Comparison of ENCODE assay signal across 8 cellular contexts in the genomic region with DNA sequence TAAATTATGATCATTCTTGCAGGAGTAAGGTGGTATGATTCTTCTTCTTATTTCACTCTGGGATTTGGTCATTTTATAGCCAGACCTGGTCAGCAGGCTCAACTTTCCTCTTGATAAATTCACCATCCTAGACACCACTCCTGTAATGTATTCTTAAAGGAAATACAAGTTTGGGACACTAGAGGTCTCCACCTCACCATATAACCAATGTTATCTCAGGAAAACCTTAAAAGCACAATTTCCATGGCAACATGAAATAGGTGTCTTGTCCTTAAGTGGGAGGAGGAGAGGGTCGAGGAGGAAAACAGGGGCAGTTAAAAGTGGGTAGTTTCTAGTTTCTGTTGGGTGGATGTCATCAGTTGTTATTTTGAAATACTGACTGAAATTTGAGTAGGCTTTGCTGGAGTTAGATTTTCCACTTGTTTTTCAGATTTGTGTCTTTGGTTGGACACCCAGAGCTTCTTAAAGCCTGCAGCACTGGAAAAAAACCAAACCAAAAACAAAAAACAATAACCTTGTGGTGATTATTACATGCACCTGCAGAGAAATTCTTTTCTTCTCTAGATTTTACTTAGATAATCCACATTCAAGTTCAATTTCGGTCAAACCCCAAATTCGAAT.
DNase-seq lines count a peak whose midpoint lies in the region; ATAC-seq and TF ChIP-seq lines count a peak whose summit lies in the region.

No MANE protein-coding gene starts in this region.

- no peak overlapping the region for H3K4me3 Mint-ChIP-seq in activated CD4-positive, alpha-beta T cell treated with anti-CD3 and anti-CD28 coated beads, Interleukin-2, amount 10 ng/mL, durations not matched to agents 24 days and 14 days
- no peak overlapping the region for H3K4me3 Mint-ChIP-seq in activated naive CD8-positive, alpha-beta T cell treated with anti-CD3 and anti-CD28 coated beads, Interleukin-2, amount 50 U/mL, for 24 hours

- H3K36me3 Mint-ChIP-seq in activated CD4-positive, alpha-beta T cell treated with anti-CD3 and anti-CD28 coated beads, Interleukin-2, amount 10 ng/mL, durations not matched to agents 24 days and 14 days (ENCODE audit: low read depth) = peaks cover 7% of the 10 kb centered on the region
- no peaks in the 10 kb centered on the region for H3K36me3 Mint-ChIP-seq in activated naive CD8-positive, alpha-beta T cell treated with anti-CD3 and anti-CD28 coated beads, Interleukin-2, amount 50 U/mL, for 24 hours (ENCODE audit: low read depth)

- peak; percentile 79 for DNase-seq in activated CD4-positive, alpha-beta T cell treated with anti-CD3 and anti-CD28 coated beads, Interleukin-2, amount 10 ng/mL, durations not matched to agents 24 days and 14 days
- no peak for DNase-seq in activated CD4-positive, alpha-beta T cell treated with anti-CD3 and anti-CD28 coated beads for 48 hours
- peak; percentile 38 for DNase-seq in LoVo (ENCODE audit: low spot score)
- DNase-seq in activated naive CD8-positive, alpha-beta T cell treated with anti-CD3 and anti-CD28 coated beads, Interleukin-2, amount 50 U/mL, for 24 hours = no peak
- no peak for DNase-seq in left cardiac atrium
- no peak for DNase-seq in retinal pigment epithelial cell (ENCODE audit: low read depth)
- no peak for DNase-seq in NK-92 treated with Interleukin-12 subunit alpha and Interleukin-12 subunit beta, amount 100 ng/mL, for 24 hours (lab: John Stamatoyannopoulos, UW)

- no peak overlapping the region for H3K27ac Mint-ChIP-seq in activated CD4-positive, alpha-beta T cell treated with anti-CD3 and anti-CD28 coated beads, Interleukin-2, amount 10 ng/mL, durations not matched to agents 24 days and 14 days
- no peak overlapping the region for H3K27ac Mint-ChIP-seq in activated naive CD8-positive, alpha-beta T cell treated with anti-CD3 and anti-CD28 coated beads, Interleukin-2, amount 50 U/mL, for 24 hours

- no peak overlapping the region for H3K4me3 ChIP-seq in retinal pigment epithelial cell (ENCODE audit: low read length)

- peaks cover 7% of the 10 kb centered on the region for H3K4me1 Mint-ChIP-seq in activated CD4-positive, alpha-beta T cell treated with anti-CD3 and anti-CD28 coated beads, Interleukin-2, amount 10 ng/mL, durations not matched to agents 24 days and 14 days
- peaks cover 5% of the 10 kb centered on the region for H3K4me1 Mint-ChIP-seq in activated naive CD8-positive, alpha-beta T cell treated with anti-CD3 and anti-CD28 coated beads, Interleukin-2, amount 50 U/mL, for 24 hours

- H3K27me3 Mint-ChIP-seq in activated CD4-positive, alpha-beta T cell treated with anti-CD3 and anti-CD28 coated beads, Interleukin-2, amount 10 ng/mL, durations not matched to agents 24 days and 14 days = no peaks in the 10 kb centered on the region
- H3K27me3 Mint-ChIP-seq in activated naive CD8-positive, alpha-beta T cell treated with anti-CD3 and anti-CD28 coated beads, Interleukin-2, amount 50 U/mL, for 24 hours = no peaks in the 10 kb centered on the region

- intact Hi-C loops in activated CD4-positive, alpha-beta T cell treated with anti-CD3 and anti-CD28 coated beads, Interleukin-2, amount 10 ng/mL, durations not matched to agents 24 days and 14 days (cut with micrococcal nuclease) = loop anchor here (1.0 kb wide), 4 partner anchors 126 to 261 kb away; partner anchors contain the start of gene PRKCQ
- intact Hi-C loops in left cardiac atrium (cut with DNase I) = loop anchor here in 1 of 2 donors (10.0 kb wide), 1 partner anchor 248 kb away; no protein-coding TSS in a partner anchor

- TF ChIP-seq CTCF in retinal pigment epithelial cell (conservative IDR thresholded peaks at IDR 0.05; ENCODE audit: low read depth, low read length) = peak; percentile 63

- peak; percentile 79 for ATAC-seq in activated naive CD8-positive, alpha-beta T cell treated with anti-CD3 and anti-CD28 coated beads, Interleukin-2, amount 50 U/mL, for 24 hours
- peak; percentile 63 to 73 for ATAC-seq in left cardiac atrium
- ATAC-seq in GM21825 (IDR thresholded peaks at IDR 0.05; ENCODE audit: unreplicated experiment) = no peak

- H3K9me3 Mint-ChIP-seq in activated CD4-positive, alpha-beta T cell treated with anti-CD3 and anti-CD28 coated beads, Interleukin-2, amount 10 ng/mL, durations not matched to agents 24 days and 14 days = no peaks in the 10 kb centered on the region
- H3K9me3 Mint-ChIP-seq in activated naive CD8-positive, alpha-beta T cell treated with anti-CD3 and anti-CD28 coated beads, Interleukin-2, amount 50 U/mL, for 24 hours = peaks cover 7% of the 10 kb centered on the region

Comparison
In these comparisons a context has a peak if more than half of its experiments do, and no peak if none do; other contexts are left out.
1. DNase-seq: peak in activated CD4-positive, alpha-beta T cell treated with anti-CD3 and anti-CD28 coated beads, Interleukin-2, amount 10 ng/mL, durations not matched to agents 24 days and 14 days (single experiment) and LoVo (single experiment); none in activated CD4-positive, alpha-beta T cell treated with anti-CD3 and anti-CD28 coated beads for 48 hours (single experiment), activated naive CD8-positive, alpha-beta T cell treated with anti-CD3 and anti-CD28 coated beads, Interleukin-2, amount 50 U/mL, for 24 hours (single experiment), left cardiac atrium (single experiment), retinal pigment epithelial cell (single experiment) and NK-92 treated with Interleukin-12 subunit alpha and Interleukin-12 subunit beta, amount 100 ng/mL, for 24 hours (single experiment).